26 cellular contexts compared by ENCODE assay signal in the genomic region with DNA sequence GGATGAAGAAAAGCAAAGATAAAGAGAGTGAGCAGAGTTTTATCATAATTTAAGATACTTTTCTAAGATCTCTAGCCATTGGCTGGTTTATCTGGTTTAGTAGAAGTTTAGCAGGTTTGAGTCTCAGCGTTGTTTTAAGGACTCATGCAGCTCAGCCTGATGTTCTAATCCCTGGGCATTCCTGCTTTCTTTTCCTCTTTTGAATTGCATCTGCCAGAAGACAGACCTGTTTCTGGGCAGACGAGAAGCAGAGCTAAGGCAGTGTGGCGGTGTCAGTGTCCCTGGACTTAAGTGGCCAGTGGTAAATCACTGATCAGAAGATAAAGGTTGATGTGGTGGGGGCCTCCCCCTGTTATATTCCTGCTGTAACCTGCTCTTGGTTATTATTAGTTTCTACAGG.
"Had no signal": no experiment of that assay in that cellular context is flagged by ENCODE, and none has a peak within 500 bp of the region (broad histone marks: within the 10 kb centered on the region; RNA-seq: fewer than 3 reads in every experiment).

No MANE protein-coding gene starts in this region.

- H3K27me3 ChIP-seq: neural progenitor cell, ovary, right lobe of liver, sigmoid colon, stomach, thyroid gland, tibial nerve, upper lobe of left lung, vagina had no signal

- H3K4me3 ChIP-seq: neural progenitor cell, ovary, psoas muscle, right lobe of liver, sigmoid colon, stomach, thoracic aorta, thyroid gland, tibial nerve, upper lobe of left lung, vagina had no signal

- DNase-seq: occipital lobe; ovary; posterior cingulate gyrus; psoas muscle; right cardiac atrium; right lobe of liver; sigmoid colon; small intestine; stimulated activated CD4-positive, alpha-beta T cell treated with anti-CD3 and anti-CD28 coated beads, Interleukin-15, amount 100 ng/mL, for 24 hours; stimulated activated CD4-positive, alpha-beta T cell treated with anti-CD3 and anti-CD28 coated beads, Interleukin-2, amount 100 ng/mL, for 24 hours; stimulated activated CD4-positive, alpha-beta T cell treated with anti-CD3 and anti-CD28 coated beads, Interleukin-2, amount 100 ng/mL, for 48 hours; stimulated activated CD4-positive, alpha-beta T cell treated with anti-CD3 and anti-CD28 coated beads, Interleukin-4, amount 100 ng/mL, for 24 hours; stimulated activated naive B cell treated with anti-CD40 and anti-IgM and Interleukin-4, amounts not matched to agents 10 μg/mL and 1 μg/mL and 100 μg/mL, for 72 hours; stimulated activated naive CD4-positive, alpha-beta T cell treated with Interleukin-2 at 50 U/mL for 16 hours; stomach; thyroid gland; upper lobe of left lung had no signal

- H3K4me1 ChIP-seq: neural progenitor cell, parathyroid adenoma, right lobe of liver, sigmoid colon, stomach, thyroid gland, tibial nerve, upper lobe of left lung, vagina had no signal

- H3K27ac ChIP-seq: neural progenitor cell, ovary, parathyroid adenoma, psoas muscle, right lobe of liver, sigmoid colon, stomach, thoracic aorta, thyroid gland, tibial nerve, upper lobe of left lung, vagina had no signal

- H3K27me3 Mint-ChIP-seq: progenitor cell of endocrine pancreas; stimulated activated naive B cell treated with anti-CD40 and anti-IgM and Interleukin-4, amounts not matched to agents 10 μg/mL and 1 μg/mL and 100 μg/mL, for 72 hours; stimulated activated naive CD8-positive, alpha-beta T cell treated with anti-CD3 and anti-CD28 coated beads, Interleukin-15, Interleukin-2, amounts not matched to agents 100 ng/mL and 50 ng/mL, for 24 hours had no signal

- H3K36me3 Mint-ChIP-seq: natural killer cell treated with Interleukin-12 subunit alpha and Interleukin-12 subunit beta and Interleukin-15 and Interleukin-18, amount 100 ng/mL, for 72 hours; neural progenitor cell; stimulated activated effector memory CD8-positive, alpha-beta T cell treated with anti-CD3 and anti-CD28 coated beads, Interleukin-12 subunit alpha, Interleukin-12 subunit beta, amount 100 ng/mL, for 72 hours; stimulated activated naive B cell treated with anti-CD40 and anti-IgM and Interleukin-4, amounts not matched to agents 10 μg/mL and 1 μg/mL and 100 μg/mL, for 72 hours had no signal

- H3K9ac ChIP-seq: neural progenitor cell, parathyroid adenoma had no signal

- H3K36me3 ChIP-seq: neural progenitor cell, ovary, right lobe of liver, sigmoid colon, stomach, thoracic aorta, thyroid gland, tibial nerve, upper lobe of left lung, vagina had no signal

- H3K4me3 Mint-ChIP-seq: natural killer cell treated with Interleukin-12 subunit alpha and Interleukin-12 subunit beta and Interleukin-15 and Interleukin-18, amount 100 ng/mL, for 72 hours; neural progenitor cell; stimulated activated effector memory CD8-positive, alpha-beta T cell treated with anti-CD3 and anti-CD28 coated beads, Interleukin-12 subunit alpha, Interleukin-12 subunit beta, amount 100 ng/mL, for 72 hours; stimulated activated naive B cell treated with anti-CD40 and anti-IgM and Interleukin-4, amounts not matched to agents 10 μg/mL and 1 μg/mL and 100 μg/mL, for 72 hours; stimulated activated naive CD8-positive, alpha-beta T cell treated with anti-CD3 and anti-CD28 coated beads, Interleukin-15, Interleukin-2, amounts not matched to agents 100 ng/mL and 50 ng/mL, for 24 hours had no signal

- H3K4me1 Mint-ChIP-seq: neural progenitor cell; stimulated activated effector memory CD8-positive, alpha-beta T cell treated with anti-CD3 and anti-CD28 coated beads, Interleukin-12 subunit alpha, Interleukin-12 subunit beta, amount 100 ng/mL, for 72 hours; stimulated activated naive B cell treated with anti-CD40 and anti-IgM and Interleukin-4, amounts not matched to agents 10 μg/mL and 1 μg/mL and 100 μg/mL, for 72 hours had no signal

- H3K9me3 ChIP-seq: ovary, psoas muscle, right lobe of liver, sigmoid colon, stomach, thoracic aorta, thyroid gland, tibial nerve, upper lobe of left lung, vagina had no signal

- H3K9me3 Mint-ChIP-seq: neural progenitor cell; stimulated activated naive CD8-positive, alpha-beta T cell treated with anti-CD3 and anti-CD28 coated beads, Interleukin-15, Interleukin-2, amounts not matched to agents 100 ng/mL and 50 ng/mL, for 24 hours had no signal

- ATAC-seq: natural killer cell treated with Interleukin-12 subunit alpha and Interleukin-12 subunit beta and Interleukin-15 and Interleukin-18, amount 100 ng/mL, for 72 hours; right cardiac atrium; right lobe of liver; stimulated activated effector memory CD8-positive, alpha-beta T cell treated with anti-CD3 and anti-CD28 coated beads, Interleukin-12 subunit alpha, Interleukin-12 subunit beta, amount 100 ng/mL, for 72 hours; stimulated activated naive B cell treated with anti-CD40 and anti-IgM and Interleukin-4, amounts not matched to agents 10 μg/mL and 1 μg/mL and 100 μg/mL, for 72 hours had no signal

- H3K27ac Mint-ChIP-seq: natural killer cell treated with Interleukin-12 subunit alpha and Interleukin-12 subunit beta and Interleukin-15 and Interleukin-18, amount 100 ng/mL, for 72 hours; neural progenitor cell; progenitor cell of endocrine pancreas; stimulated activated effector memory CD8-positive, alpha-beta T cell treated with anti-CD3 and anti-CD28 coated beads, Interleukin-12 subunit alpha, Interleukin-12 subunit beta, amount 100 ng/mL, for 72 hours; stimulated activated naive B cell treated with anti-CD40 and anti-IgM and Interleukin-4, amounts not matched to agents 10 μg/mL and 1 μg/mL and 100 μg/mL, for 72 hours; stimulated activated naive CD8-positive, alpha-beta T cell treated with anti-CD3 and anti-CD28 coated beads, Interleukin-15, Interleukin-2, amounts not matched to agents 100 ng/mL and 50 ng/mL, for 24 hours had no signal
